ENCODE assay signal across 9 cellular contexts in genomic region chr3:113287818-113288648, GRCh38.
DNase-seq lines count a peak whose midpoint lies in the region; ATAC-seq and TF ChIP-seq lines count a peak whose summit lies in the region.
"Had no signal": no experiment of that assay in that cellular context is flagged by ENCODE, and none has a peak within 500 bp of the region (broad histone marks: within the 10 kb centered on the region; RNA-seq: fewer than 3 reads in every experiment).

No MANE protein-coding gene starts in this region.

- H3K27me3 Mint-ChIP-seq in CD4-positive, alpha-beta T cell, result no peaks in the 10 kb centered on the region
- H3K27me3 Mint-ChIP-seq: IgD-negative memory B cell had no signal

- no peaks in the 10 kb centered on the region for H3K36me3 ChIP-seq in neutrophil

- no peaks in the 10 kb centered on the region for H3K9me3 ChIP-seq in CD4-positive, alpha-beta T cell (ENCODE audit: control insufficient read depth, low read length)
- H3K9me3 ChIP-seq in neutrophil, result no peaks in the 10 kb centered on the region

- TF ChIP-seq CTCF in CD4-positive, alpha-beta T cell (IDR thresholded peaks at IDR 0.05), result peak; percentile 99
- TF ChIP-seq CTCF in fibroblast of pulmonary artery (IDR thresholded peaks at IDR 0.05; ENCODE audit: low read length, missing control alignments) (no peak), neutrophil (IDR thresholded peaks at IDR 0.05) (peak; percentile 67)

- no peak overlapping the region for H3K27ac Mint-ChIP-seq in CD4-positive, alpha-beta T cell
- H3K27ac Mint-ChIP-seq: IgD-negative memory B cell had no signal

- H3K4me1 Mint-ChIP-seq in CD4-positive, alpha-beta T cell (ENCODE audit: low read depth), result no peaks in the 10 kb centered on the region
- H3K4me1 Mint-ChIP-seq: IgD-negative memory B cell had no signal

- no peaks in the 10 kb centered on the region for H3K36me3 Mint-ChIP-seq in CD4-positive, alpha-beta T cell (ENCODE audit: low read depth)

- H3K4me1 ChIP-seq in neutrophil (ENCODE audit: control insufficient read depth in 1 of 2, insufficient read depth in 1 of 2, low read depth in 1 of 2, low read length in 1 of 2), result no peaks in the 10 kb centered on the region

- H3K27ac ChIP-seq in CD4-positive, alpha-beta T cell (ENCODE audit: low read depth, low read length), result no peak overlapping the region
- H3K27ac ChIP-seq in neutrophil, result no peak overlapping the region

- H3K4me3 ChIP-seq in fibroblast of pulmonary artery (replicated peaks; ENCODE audit: low read depth, low read length), result no peak overlapping the region
- no peak overlapping the region for H3K4me3 ChIP-seq in neutrophil (ENCODE audit: low read depth in 1 of 2, low read length in 1 of 2)

- CTCF ChIA-PET in CD4-positive, alpha-beta T cell (lab: Charles Lee), result interaction anchor here (0.7 to 3.5 kb wide), 9 partner anchors 9 to 995 kb away, joined by 3 to 19 read pairs (median 4); no protein-coding TSS in a partner anchor

- no peak overlapping the region for H3K4me3 Mint-ChIP-seq in CD4-positive, alpha-beta T cell
- H3K4me3 Mint-ChIP-seq: IgD-negative memory B cell had no signal

- H3K27me3 ChIP-seq in CD4-positive, alpha-beta T cell (ENCODE audit: control insufficient read depth, insufficient read depth, low read length), result no peaks in the 10 kb centered on the region
- H3K27me3 ChIP-seq in neutrophil, result no peaks in the 10 kb centered on the region

- POLR2A ChIA-PET in CD4-positive, alpha-beta T cell (lab: Charles Lee), result interaction anchor here (0.5 to 1.6 kb wide), 2 partner anchors 237 to 399 kb away, joined by 3 to 6 read pairs; no protein-coding TSS in a partner anchor

- peak; percentile 61 for ATAC-seq in CD4-positive, alpha-beta T cell (ENCODE audit: poor library complexity)
- no peak for ATAC-seq in GM18520 (IDR thresholded peaks at IDR 0.05; ENCODE audit: unreplicated experiment)

- intact Hi-C loops in CD4-positive, alpha-beta T cell (cut with DNase I, micrococcal nuclease), result loop anchor here (1.0 to 5.0 kb wide), 6 partner anchors 237 to 705 kb away; no protein-coding TSS in a partner anchor

- H3K9me3 Mint-ChIP-seq in CD4-positive, alpha-beta T cell, result no peaks in the 10 kb centered on the region
- H3K9me3 Mint-ChIP-seq: IgD-negative memory B cell had no signal

- DNase-seq in CD4-positive, alpha-beta T cell, result peak in 8 of 10 experiments; percentile 12 to 42 (median 24)
- peak; percentile 31 for DNase-seq in HCEC 1CT
- peak; percentile 36 for DNase-seq in NCI-H748 (lab: John Stamatoyannopoulos, UW; ENCODE audit: unreplicated experiment)
- DNase-seq in activated CD8-positive, alpha-beta memory T cell treated with anti-CD3 and anti-CD28 coated beads, Interleukin-2, amount 50 U/mL, for 24 hours (ENCODE audit: extremely low read depth), result peak; percentile 12
- peak; percentile 84 for DNase-seq in fibroblast of pulmonary artery (ENCODE audit: low read depth)
- DNase-seq in islet precursor cell, result no peak
